Comparison of ENCODE assay signal across 18 cellular contexts in the genomic region with DNA sequence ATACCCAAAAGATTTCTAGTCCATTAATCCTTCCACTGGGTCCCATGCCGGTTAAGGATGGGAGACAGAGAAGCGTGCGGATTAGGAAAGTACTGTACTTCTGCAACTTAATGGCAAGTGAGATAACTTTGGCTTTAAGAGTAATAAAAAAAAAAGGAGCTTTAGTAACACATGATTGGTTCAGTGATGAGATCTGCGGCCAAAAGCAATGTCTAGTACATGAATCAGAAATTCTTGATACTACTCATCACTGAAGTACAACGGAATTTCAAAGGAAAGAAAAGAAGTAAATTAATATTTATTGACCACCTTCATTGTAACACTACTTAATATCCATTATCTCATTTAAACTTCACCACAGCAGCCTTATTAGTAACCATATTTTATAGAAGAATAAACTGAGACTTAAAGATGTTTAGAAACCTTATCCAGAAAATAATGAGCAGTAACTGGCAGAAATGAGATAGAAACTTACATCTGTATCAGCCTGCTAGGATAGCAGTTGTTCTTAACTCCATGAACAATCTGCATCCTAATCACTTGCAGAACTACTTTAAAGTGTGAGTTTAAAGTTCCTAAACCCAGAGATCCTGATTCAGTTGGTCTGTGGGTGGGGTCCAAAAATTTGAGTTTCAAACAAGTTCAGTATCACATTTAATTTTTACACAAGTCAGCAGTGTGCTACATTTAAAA. TPM values are rescaled to one million over a fixed set of nuclear protein-coding genes. Genes with fewer than 3 reads are reported as not detected.
DNase-seq lines count a peak whose midpoint lies in the region; ATAC-seq and TF ChIP-seq lines count a peak whose summit lies in the region.
"Had no signal": no experiment of that assay in that cellular context is flagged by ENCODE, and none has a peak within 500 bp of the region (broad histone marks: within the 10 kb centered on the region; RNA-seq: fewer than 3 reads in every experiment).

No MANE protein-coding gene starts in this region.

- H3K9me3 Mint-ChIP-seq in endodermal cell: peaks cover 2% of the 10 kb centered on the region
- H3K9me3 Mint-ChIP-seq: activated T-helper 17 cell treated with anti-CD3 and anti-CD28 coated beads, Interleukin-2, amount 50 U/mL, for 72 hours; brain; effector memory CD8-positive, alpha-beta T cell; natural killer cell treated with Interleukin-12 subunit alpha and Interleukin-12 subunit beta and Interleukin-15 and Interleukin-18, amount 100 ng/mL, for 72 hours had no signal

- H3K4me1 ChIP-seq in skeletal muscle satellite cell (ENCODE audit: control insufficient read depth, insufficient read depth, low read length): peaks cover 24% of the 10 kb centered on the region
- H3K4me1 ChIP-seq in suprapubic skin: no peaks in the 10 kb centered on the region
- peaks cover 7% of the 10 kb centered on the region for H3K4me1 ChIP-seq in endodermal cell (ENCODE audit: control insufficient read depth, insufficient read depth, low read length)
- H3K4me1 ChIP-seq: Caco-2, left lung had no signal

- DNase-seq in ELR (ENCODE audit: low read depth): peak; percentile 95
- peak; percentile 67 for DNase-seq in RPMI7951 (ENCODE audit: low read depth)
- peak; percentile 62 for DNase-seq in fibroblast of gingiva (ENCODE audit: low read depth)
- DNase-seq in suprapubic skin (ENCODE audit: low spot score in 2 of 2): no peak
- DNase-seq in endodermal cell: no peak
- DNase-seq: activated CD4-positive, alpha-beta T cell treated with anti-CD3 and anti-CD28 coated beads, Interleukin-2, amount 50 U/mL, for 4 hours; Caco-2; effector memory CD8-positive, alpha-beta T cell; left lung; NCI-H526; stimulated activated naive CD4-positive, alpha-beta T cell; T1000 had no signal

- H3K27ac Mint-ChIP-seq in endodermal cell: no peak overlapping the region
- H3K27ac Mint-ChIP-seq: activated T-helper 17 cell treated with anti-CD3 and anti-CD28 coated beads, Interleukin-2, amount 50 U/mL, for 72 hours; brain; effector memory CD8-positive, alpha-beta T cell; natural killer cell treated with Interleukin-12 subunit alpha and Interleukin-12 subunit beta and Interleukin-15 and Interleukin-18, amount 100 ng/mL, for 72 hours had no signal

- TF ChIP-seq CTCF in suprapubic skin (IDR thresholded peaks at IDR 0.05): no peak
- TF ChIP-seq CTCF in endodermal cell (conservative IDR thresholded peaks at IDR 0.05): no peak

- TF ChIP-seq EP300 in suprapubic skin (IDR thresholded peaks at IDR 0.05): no peak

- H3K36me3 ChIP-seq in skeletal muscle satellite cell (ENCODE audit: insufficient read depth, low read length) (no peaks in the 10 kb centered on the region), suprapubic skin (peaks cover 5% of the 10 kb centered on the region), endodermal cell (ENCODE audit: control insufficient read depth, insufficient read depth, low read length) (peaks cover under 1% of the 10 kb centered on the region)
- H3K36me3 ChIP-seq: left lung had no signal

- H3K36me3 Mint-ChIP-seq in endodermal cell (ENCODE audit: low read depth): peaks cover 16% of the 10 kb centered on the region

- ATAC-seq in GM21515 (IDR thresholded peaks at IDR 0.05; ENCODE audit: unreplicated experiment): no peak
- ATAC-seq: activated T-helper 17 cell treated with anti-CD3 and anti-CD28 coated beads, Interleukin-2, amount 50 U/mL, for 72 hours; effector memory CD8-positive, alpha-beta T cell; left lung; natural killer cell treated with Interleukin-12 subunit alpha and Interleukin-12 subunit beta and Interleukin-15 and Interleukin-18, amount 100 ng/mL, for 72 hours had no signal

- no peak overlapping the region for H3K27ac ChIP-seq in suprapubic skin
- no peak overlapping the region for H3K27ac ChIP-seq in endodermal cell (ENCODE audit: low read depth, low read length)
- H3K27ac ChIP-seq: hepatocyte, left lung had no signal

- H3K4me3 Mint-ChIP-seq in endodermal cell: no peak overlapping the region
- H3K4me3 Mint-ChIP-seq: activated T-helper 17 cell treated with anti-CD3 and anti-CD28 coated beads, Interleukin-2, amount 50 U/mL, for 72 hours; brain; effector memory CD8-positive, alpha-beta T cell; natural killer cell treated with Interleukin-12 subunit alpha and Interleukin-12 subunit beta and Interleukin-15 and Interleukin-18, amount 100 ng/mL, for 72 hours had no signal

- peak overlapping the region; percentile 66 for H3K4me2 ChIP-seq in skeletal muscle satellite cell (ENCODE audit: low read length)
- H3K4me2 ChIP-seq: hepatocyte had no signal

- WGBS in suprapubic skin: 93% methylated on average over 5 of the region's 5 CpGs
- WGBS in endodermal cell (ENCODE audit: insufficient coverage in 1 of 2, insufficient read length in 1 of 2), 2 experiments: 98 to 100% methylated on average over 1 to 4 of the region's 5 CpGs

- H3K27me3 ChIP-seq in skeletal muscle satellite cell (ENCODE audit: control insufficient read depth, insufficient read depth, low read length) (no peaks in the 10 kb centered on the region), suprapubic skin (no peaks in the 10 kb centered on the region), endodermal cell (ENCODE audit: control insufficient read depth, insufficient read depth, low read length, poor library complexity, severe bottlenecking) (peaks cover 46% of the 10 kb centered on the region)
- H3K27me3 ChIP-seq: hepatocyte, left lung had no signal

- H3K9me3 ChIP-seq in skeletal muscle satellite cell (replicated peaks; ENCODE audit: low read length) (no peaks in the 10 kb centered on the region), suprapubic skin (no peaks in the 10 kb centered on the region), endodermal cell (ENCODE audit: control insufficient read depth, low read length) (peaks cover 6% of the 10 kb centered on the region)
- H3K9me3 ChIP-seq: Caco-2, left lung had no signal

- no peak for TF ChIP-seq POLR2A in suprapubic skin (IDR thresholded peaks at IDR 0.05)

- H3K4me3 ChIP-seq in skeletal muscle satellite cell (ENCODE audit: low read length) (no peak overlapping the region), suprapubic skin (no peak overlapping the region), endodermal cell (ENCODE audit: low read length) (no peak overlapping the region)
- H3K4me3 ChIP-seq: hepatocyte, left lung had no signal

- peaks cover 15% of the 10 kb centered on the region for H3K27me3 Mint-ChIP-seq in endodermal cell (ENCODE audit: insufficient read depth)
- H3K27me3 Mint-ChIP-seq: activated T-helper 17 cell treated with anti-CD3 and anti-CD28 coated beads, Interleukin-2, amount 50 U/mL, for 72 hours; brain; effector memory CD8-positive, alpha-beta T cell; natural killer cell treated with Interleukin-12 subunit alpha and Interleukin-12 subunit beta and Interleukin-15 and Interleukin-18, amount 100 ng/mL, for 72 hours had no signal

- H3K9ac ChIP-seq in skeletal muscle satellite cell (ENCODE audit: low read depth, low read length) (peak overlapping the region; percentile 55), endodermal cell (ENCODE audit: extremely low read depth, low read length, poor library complexity, severe bottlenecking) (no peak overlapping the region)

- peaks cover 39% of the 10 kb centered on the region for H3K4me1 Mint-ChIP-seq in endodermal cell
- H3K4me1 Mint-ChIP-seq: activated T-helper 17 cell treated with anti-CD3 and anti-CD28 coated beads, Interleukin-2, amount 50 U/mL, for 72 hours; brain had no signal

RNA-seq across cellular contexts. Expression of a gene that starts 14.1 kb away (rescaled TPM):
- 88.0 and 102 TPM in 2 replicates for total RNA-seq in RPMI7951 (2014; rRNA removed; shearing (Covaris generic))
- 9.1 and 12.2 TPM in 2 replicates for total RNA-seq in skeletal muscle satellite cell (2012; rRNA removed)
- total RNA-seq in suprapubic skin (1 to 10 TPM; 2.2 to 6.1 (median 3.2) TPM), endodermal cell (10 to 100 TPM; 28.8 to 35.8 TPM)
- 87.1 TPM for polyA plus RNA-seq in endodermal cell (2013, experiment 1 of 2)
- 94.8 TPM for polyA plus RNA-seq in endodermal cell (2013, experiment 2 of 2)

Comparison
In these comparisons a context has a peak if more than half of its experiments do, and no peak if none do; other contexts are left out.
1. DNase-seq: peak in ELR (single experiment), RPMI7951 (single experiment) and fibroblast of gingiva (single experiment); none in suprapubic skin (0 of 2) and endodermal cell (single experiment).
2. RNA of a gene that starts 14.1 kb away (total RNA-seq): 88.0 to 102 TPM in RPMI7951 and 28.8 to 35.8 TPM in endodermal cell; 2.2 to 6.1 TPM in suprapubic skin; every median in the first group is over 4 times any median in the second.